In the genomic region with DNA sequence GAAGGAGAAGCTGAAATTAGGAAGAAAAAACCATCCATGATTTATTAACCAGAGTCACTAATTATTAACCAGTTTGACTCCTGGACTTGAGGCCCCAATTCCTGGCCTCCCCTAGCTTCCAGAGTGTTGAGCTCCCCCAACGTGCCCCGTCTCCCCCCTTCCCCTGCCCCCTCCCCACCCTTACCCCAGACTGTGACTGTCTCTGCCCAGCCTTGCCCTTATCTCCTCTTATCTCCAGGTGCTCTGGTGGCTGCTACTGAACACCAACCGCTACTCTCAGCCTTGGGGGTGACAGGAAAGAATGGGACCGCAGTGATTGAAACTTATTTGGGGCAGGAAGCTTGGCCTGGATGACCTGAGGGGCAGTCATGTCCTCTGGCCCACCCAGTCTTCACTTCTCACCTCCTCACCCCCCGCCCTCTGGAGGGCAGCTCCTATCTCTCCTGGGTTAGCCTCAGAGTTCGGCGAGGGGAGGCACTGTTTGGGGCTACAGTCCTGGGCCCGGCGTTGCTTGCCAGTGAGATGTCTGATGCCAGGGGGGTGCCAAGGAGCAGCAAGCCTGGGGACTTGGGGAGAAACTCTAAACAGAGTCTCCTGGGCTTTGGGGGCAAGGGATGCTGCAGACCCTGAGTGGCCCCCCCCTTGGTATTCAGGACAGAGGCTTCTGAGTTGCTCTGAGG, we compare ENCODE assay signal across 2 cellular contexts.
TF ChIP-seq lines count a peak whose summit lies in the region.

No MANE protein-coding gene starts in this region.

TF ChIP-seq in SK-N-SH, 30 proteins besides CTCF, POLR2A, EP300 and RAD21:
- TF ChIP-seq, protein P1, sequence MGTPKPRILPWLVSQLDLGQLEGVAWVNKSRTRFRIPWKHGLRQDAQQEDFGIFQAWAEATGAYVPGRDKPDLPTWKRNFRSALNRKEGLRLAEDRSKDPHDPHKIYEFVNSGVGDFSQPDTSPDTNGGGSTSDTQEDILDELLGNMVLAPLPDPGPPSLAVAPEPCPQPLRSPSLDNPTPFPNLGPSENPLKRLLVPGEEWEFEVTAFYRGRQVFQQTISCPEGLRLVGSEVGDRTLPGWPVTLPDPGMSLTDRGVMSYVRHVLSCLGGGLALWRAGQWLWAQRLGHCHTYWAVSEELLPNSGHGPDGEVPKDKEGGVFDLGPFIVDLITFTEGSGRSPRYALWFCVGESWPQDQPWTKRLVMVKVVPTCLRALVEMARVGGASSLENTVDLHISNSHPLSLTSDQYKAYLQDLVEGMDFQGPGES (IDR thresholded peaks at IDR 0.05; ENCODE audit: low read depth, low read length), result no peak
- TF ChIP-seq, protein P2, sequence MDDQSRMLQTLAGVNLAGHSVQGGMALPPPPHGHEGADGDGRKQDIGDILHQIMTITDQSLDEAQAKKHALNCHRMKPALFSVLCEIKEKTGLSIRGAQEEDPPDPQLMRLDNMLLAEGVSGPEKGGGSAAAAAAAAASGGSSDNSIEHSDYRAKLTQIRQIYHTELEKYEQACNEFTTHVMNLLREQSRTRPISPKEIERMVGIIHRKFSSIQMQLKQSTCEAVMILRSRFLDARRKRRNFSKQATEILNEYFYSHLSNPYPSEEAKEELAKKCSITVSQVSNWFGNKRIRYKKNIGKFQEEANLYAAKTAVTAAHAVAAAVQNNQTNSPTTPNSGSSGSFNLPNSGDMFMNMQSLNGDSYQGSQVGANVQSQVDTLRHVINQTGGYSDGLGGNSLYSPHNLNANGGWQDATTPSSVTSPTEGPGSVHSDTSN (IDR thresholded peaks at IDR 0.05), result no peak
- TF ChIP-seq GABPA (IDR thresholded peaks at IDR 0.05; ENCODE audit: low read depth) (no peak), SMC3 (IDR thresholded peaks at IDR 0.05; ENCODE audit: low read depth, low read length) (no peak), NFIC (IDR thresholded peaks at IDR 0.05; ENCODE audit: borderline replicate concordance) (no peak), FOXM1 (IDR thresholded peaks at IDR 0.05; ENCODE audit: low read depth) (no peak), GATA2 (CRISPR knock-in tag; IDR thresholded peaks at IDR 0.05) (peak; percentile 50)
- TF ChIP-seq, protein P3, sequence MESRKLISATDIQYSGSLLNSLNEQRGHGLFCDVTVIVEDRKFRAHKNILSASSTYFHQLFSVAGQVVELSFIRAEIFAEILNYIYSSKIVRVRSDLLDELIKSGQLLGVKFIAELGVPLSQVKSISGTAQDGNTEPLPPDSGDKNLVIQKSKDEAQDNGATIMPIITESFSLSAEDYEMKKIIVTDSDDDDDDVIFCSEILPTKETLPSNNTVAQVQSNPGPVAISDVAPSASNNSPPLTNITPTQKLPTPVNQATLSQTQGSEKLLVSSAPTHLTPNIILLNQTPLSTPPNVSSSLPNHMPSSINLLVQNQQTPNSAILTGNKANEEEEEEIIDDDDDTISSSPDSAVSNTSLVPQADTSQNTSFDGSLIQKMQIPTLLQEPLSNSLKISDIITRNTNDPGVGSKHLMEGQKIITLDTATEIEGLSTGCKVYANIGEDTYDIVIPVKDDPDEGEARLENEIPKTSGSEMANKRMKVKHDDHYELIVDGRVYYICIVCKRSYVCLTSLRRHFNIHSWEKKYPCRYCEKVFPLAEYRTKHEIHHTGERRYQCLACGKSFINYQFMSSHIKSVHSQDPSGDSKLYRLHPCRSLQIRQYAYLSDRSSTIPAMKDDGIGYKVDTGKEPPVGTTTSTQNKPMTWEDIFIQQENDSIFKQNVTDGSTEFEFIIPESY (IDR thresholded peaks at IDR 0.05; ENCODE audit: borderline replicate concordance, low read depth), result no peak
TF ChIP-seq in SK-N-SH: peak in this region for 1.

TF ChIP-seq in SK-N-SH treated with all-trans-retinoic acid at 6 μM for 48 hours, 23 proteins besides CTCF, POLR2A, EP300 and RAD21:
- TF ChIP-seq, protein P4, sequence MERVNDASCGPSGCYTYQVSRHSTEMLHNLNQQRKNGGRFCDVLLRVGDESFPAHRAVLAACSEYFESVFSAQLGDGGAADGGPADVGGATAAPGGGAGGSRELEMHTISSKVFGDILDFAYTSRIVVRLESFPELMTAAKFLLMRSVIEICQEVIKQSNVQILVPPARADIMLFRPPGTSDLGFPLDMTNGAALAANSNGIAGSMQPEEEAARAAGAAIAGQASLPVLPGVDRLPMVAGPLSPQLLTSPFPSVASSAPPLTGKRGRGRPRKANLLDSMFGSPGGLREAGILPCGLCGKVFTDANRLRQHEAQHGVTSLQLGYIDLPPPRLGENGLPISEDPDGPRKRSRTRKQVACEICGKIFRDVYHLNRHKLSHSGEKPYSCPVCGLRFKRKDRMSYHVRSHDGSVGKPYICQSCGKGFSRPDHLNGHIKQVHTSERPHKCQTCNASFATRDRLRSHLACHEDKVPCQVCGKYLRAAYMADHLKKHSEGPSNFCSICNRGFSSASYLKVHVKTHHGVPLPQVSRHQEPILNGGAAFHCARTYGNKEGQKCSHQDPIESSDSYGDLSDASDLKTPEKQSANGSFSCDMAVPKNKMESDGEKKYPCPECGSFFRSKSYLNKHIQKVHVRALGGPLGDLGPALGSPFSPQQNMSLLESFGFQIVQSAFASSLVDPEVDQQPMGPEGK (CRISPR knock-in tag; IDR thresholded peaks at IDR 0.05; ENCODE audit: borderline replicate concordance), result no peak
- TF ChIP-seq ESRRG (CRISPR knock-in tag; IDR thresholded peaks at IDR 0.05), result no peak
- TF ChIP-seq TOX (CRISPR knock-in tag; IDR thresholded peaks at IDR 0.05; ENCODE audit: borderline replicate concordance), result no peak
- TF ChIP-seq TCF4 (CRISPR knock-in tag; IDR thresholded peaks at IDR 0.05; ENCODE audit: borderline replicate concordance), result no peak
- TF ChIP-seq ZNF565 (CRISPR knock-in tag; conservative IDR thresholded peaks at IDR 0.05; ENCODE audit: low read depth), result no peak
- TF ChIP-seq, protein P5, sequence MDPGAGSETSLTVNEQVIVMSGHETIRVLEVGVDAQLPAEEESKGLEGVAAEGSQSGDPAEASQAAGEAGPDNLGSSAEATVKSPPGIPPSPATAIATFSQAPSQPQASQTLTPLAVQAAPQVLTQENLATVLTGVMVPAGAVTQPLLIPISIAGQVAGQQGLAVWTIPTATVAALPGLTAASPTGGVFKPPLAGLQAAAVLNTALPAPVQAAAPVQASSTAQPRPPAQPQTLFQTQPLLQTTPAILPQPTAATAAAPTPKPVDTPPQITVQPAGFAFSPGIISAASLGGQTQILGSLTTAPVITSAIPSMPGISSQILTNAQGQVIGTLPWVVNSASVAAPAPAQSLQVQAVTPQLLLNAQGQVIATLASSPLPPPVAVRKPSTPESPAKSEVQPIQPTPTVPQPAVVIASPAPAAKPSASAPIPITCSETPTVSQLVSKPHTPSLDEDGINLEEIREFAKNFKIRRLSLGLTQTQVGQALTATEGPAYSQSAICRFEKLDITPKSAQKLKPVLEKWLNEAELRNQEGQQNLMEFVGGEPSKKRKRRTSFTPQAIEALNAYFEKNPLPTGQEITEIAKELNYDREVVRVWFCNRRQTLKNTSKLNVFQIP (CRISPR knock-in tag; IDR thresholded peaks at IDR 0.05; ENCODE audit: borderline replicate concordance, low read depth), result no peak
- TF ChIP-seq ZNF70 (CRISPR knock-in tag; IDR thresholded peaks at IDR 0.05), result no peak
- no peak for TF ChIP-seq GLIS3 (CRISPR knock-in tag; IDR thresholded peaks at IDR 0.05)
- TF ChIP-seq, protein P6, sequence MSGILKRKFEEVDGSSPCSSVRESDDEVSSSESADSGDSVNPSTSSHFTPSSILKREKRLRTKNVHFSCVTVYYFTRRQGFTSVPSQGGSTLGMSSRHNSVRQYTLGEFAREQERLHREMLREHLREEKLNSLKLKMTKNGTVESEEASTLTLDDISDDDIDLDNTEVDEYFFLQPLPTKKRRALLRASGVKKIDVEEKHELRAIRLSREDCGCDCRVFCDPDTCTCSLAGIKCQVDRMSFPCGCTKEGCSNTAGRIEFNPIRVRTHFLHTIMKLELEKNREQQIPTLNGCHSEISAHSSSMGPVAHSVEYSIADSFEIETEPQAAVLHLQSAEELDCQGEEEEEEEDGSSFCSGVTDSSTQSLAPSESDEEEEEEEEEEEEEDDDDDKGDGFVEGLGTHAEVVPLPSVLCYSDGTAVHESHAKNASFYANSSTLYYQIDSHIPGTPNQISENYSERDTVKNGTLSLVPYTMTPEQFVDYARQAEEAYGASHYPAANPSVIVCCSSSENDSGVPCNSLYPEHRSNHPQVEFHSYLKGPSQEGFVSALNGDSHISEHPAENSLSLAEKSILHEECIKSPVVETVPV (CRISPR knock-in tag; IDR thresholded peaks at IDR 0.05), result no peak
- no peak for TF ChIP-seq BACH2 (CRISPR knock-in tag; IDR thresholded peaks at IDR 0.05; ENCODE audit: borderline replicate concordance)
